ENCODE assay signal across 9 cellular contexts in genomic region chr19:2722541-2723344, GRCh38. TPM values are rescaled to one million over a fixed set of nuclear protein-coding genes. Genes with fewer than 3 reads are reported as not detected.
DNase-seq lines count a peak whose midpoint lies in the region; ATAC-seq, FAIRE-seq and TF ChIP-seq lines count a peak whose summit lies in the region.
"Had no signal": no experiment of that assay in that cellular context is flagged by ENCODE, and none has a peak within 500 bp of the region (broad histone marks: within the 10 kb centered on the region; RNA-seq: fewer than 3 reads in every experiment).

No MANE protein-coding gene starts in this region.

- peak; percentile 87 to 97 (median 96) for ATAC-seq in psoas muscle
- ATAC-seq in activated CD4-positive, CD25-positive, alpha-beta regulatory T cell treated with anti-CD3 and anti-CD28 coated beads, Interleukin-2, amount 50 U/mL, for 24 hours = no peak

- H3K9me3 ChIP-seq in psoas muscle = no peaks in the 10 kb centered on the region
- no peaks in the 10 kb centered on the region for H3K9me3 ChIP-seq in prostate gland

- H3K36me3 ChIP-seq in psoas muscle (ENCODE audit: insufficient read depth in 1 of 2, low read depth in 1 of 2) (no peaks in the 10 kb centered on the region), prostate gland (no peaks in the 10 kb centered on the region)

- H3K27me3 ChIP-seq in psoas muscle (ENCODE audit: insufficient read depth in 3 of 3, low read length in 2 of 3) = peaks cover 0 to 77% (median 23%) of the 10 kb centered on the region in 3 donors
- no peaks in the 10 kb centered on the region for H3K27me3 ChIP-seq in prostate gland (replicated peaks; ENCODE audit: insufficient read depth)

- TF ChIP-seq POLR2A in GM12892 (IDR thresholded peaks at IDR 0.05; ENCODE audit: low read depth, low read length) (no peak), prostate gland (IDR thresholded peaks at IDR 0.05) (no peak)

- no peak for TF ChIP-seq CTCF in psoas muscle (IDR thresholded peaks at IDR 0.05)
- no peak for TF ChIP-seq CTCF in GM10266 (IDR thresholded peaks at IDR 0.05; ENCODE audit: control insufficient read depth, insufficient read depth, low read depth, missing control alignments)
- no peak for TF ChIP-seq CTCF in prostate gland (IDR thresholded peaks at IDR 0.05)

- H3K4me3 Mint-ChIP-seq in activated naive CD4-positive, alpha-beta T cell treated with anti-CD3 and anti-CD28 coated beads, Interleukin-2, amount 10 ng/mL, durations not matched to agents 7 days and 5 days = no peak overlapping the region

- CTCF ChIA-PET in activated naive CD4-positive, alpha-beta T cell treated with anti-CD3 and anti-CD28 coated beads, Interleukin-2, amount 10 ng/mL, durations not matched to agents 7 days and 5 days (lab: Charles Lee) = interaction anchor here (2.3 kb wide), 1 partner anchor 74 kb away, joined by 8 read pairs; no protein-coding TSS in a partner anchor

- peak; percentile 27 for DNase-seq in GM12892 (ENCODE audit: insufficient read length)
- DNase-seq in SW480 (ENCODE audit: low spot score) = peak; percentile 59
- peak; percentile 64 for DNase-seq in foreskin melanocyte
- DNase-seq in psoas muscle = peak; percentile 69 to 81
- no peak for DNase-seq in GM10266 (ENCODE audit: extremely low spot score)
- DNase-seq in prostate gland (ENCODE audit: low spot score) = no peak
- DNase-seq in activated naive CD4-positive, alpha-beta T cell treated with anti-CD3 and anti-CD28 coated beads, Interleukin-2, amount 10 ng/mL, durations not matched to agents 7 days and 5 days = no peak
- DNase-seq: activated gamma-delta T cell treated with Interleukin-2 at 50 U/mL for 16 hours had no signal

- H3K4me3 ChIP-seq in psoas muscle = no peak overlapping the region
- H3K4me3 ChIP-seq in prostate gland = no peak overlapping the region

- 29 to 35% (median 35%) methylated on average over 25 to 28 of the region's 28 CpGs for whole genome bisulfite sequencing in psoas muscle, 3 donors
- 54% methylated on average over 16 of the region's 28 CpGs for WGBS in prostate gland

- H3K4me1 ChIP-seq in psoas muscle = no peaks in the 10 kb centered on the region
- peaks cover 7% of the 10 kb centered on the region for H3K4me1 ChIP-seq in prostate gland (replicated peaks)

- H3K27ac ChIP-seq in psoas muscle (no peak overlapping the region), prostate gland (no peak overlapping the region)

- H3K4me1 Mint-ChIP-seq in activated naive CD4-positive, alpha-beta T cell treated with anti-CD3 and anti-CD28 coated beads, Interleukin-2, amount 10 ng/mL, durations not matched to agents 7 days and 5 days = peaks cover 7% of the 10 kb centered on the region

- no peak overlapping the region for H3K27ac Mint-ChIP-seq in activated naive CD4-positive, alpha-beta T cell treated with anti-CD3 and anti-CD28 coated beads, Interleukin-2, amount 10 ng/mL, durations not matched to agents 7 days and 5 days

- no peaks in the 10 kb centered on the region for H3K9me3 Mint-ChIP-seq in activated naive CD4-positive, alpha-beta T cell treated with anti-CD3 and anti-CD28 coated beads, Interleukin-2, amount 10 ng/mL, durations not matched to agents 7 days and 5 days

- no peak for FAIRE-seq in GM12892 (lab: Jason Lieb, UNC)

- no peaks in the 10 kb centered on the region for H3K36me3 Mint-ChIP-seq in activated naive CD4-positive, alpha-beta T cell treated with anti-CD3 and anti-CD28 coated beads, Interleukin-2, amount 10 ng/mL, durations not matched to agents 7 days and 5 days

- intact Hi-C loops in psoas muscle (cut with DNase I) (no loop called here), prostate gland (cut with DNase I) (no loop called here)

- peaks cover 82% of the 10 kb centered on the region for H3K27me3 Mint-ChIP-seq in activated naive CD4-positive, alpha-beta T cell treated with anti-CD3 and anti-CD28 coated beads, Interleukin-2, amount 10 ng/mL, durations not matched to agents 7 days and 5 days

RNA-seq across cellular contexts. Expression of gene DIRAS1, which starts 1.6 kb away (rescaled TPM):
- 0.42 TPM for polyA plus RNA-seq in GM12892 (2012; ENCODE audit: missing spikeins)
- total RNA-seq in psoas muscle (10 to 100 TPM in 1 of 4 donors, 1 to 10 TPM in 3; 1.1 to 29.9 (median 4.5) TPM), prostate gland (10 to 100 TPM in 1 of 2 donors, 1 to 10 TPM in 1; 3.8 to 24.6 TPM)
- polyA plus RNA-seq in psoas muscle = 1 to 10 TPM in 1 of 3 donors, under 1 TPM in 2; 0.13 to 5.7 (median 0.15) TPM

RNA-seq across cellular contexts. Expression of gene SLC39A3, which starts 17.1 kb away (rescaled TPM):
- 25.2 TPM for polyA plus RNA-seq in GM12892 (2012; ENCODE audit: missing spikeins)
- total RNA-seq in psoas muscle (10 to 100 TPM; 16.9 to 26.8 (median 20.0) TPM), prostate gland (10 to 100 TPM; 46.6 to 67.9 TPM)
- 10 to 100 TPM; 28.4 to 70.1 (median 32.6) TPM for polyA plus RNA-seq in psoas muscle

RNA-seq across cellular contexts. Expression of gene GNG7, which starts 20.2 kb away (rescaled TPM):
- polyA plus RNA-seq in GM12892 (2012; ENCODE audit: missing spikeins) = 7.9 TPM
- total RNA-seq in psoas muscle (1 to 10 TPM; 1.2 to 5.4 (median 2.3) TPM), prostate gland (10 to 100 TPM in 1 of 2 donors, 1 to 10 TPM in 1; 8.7 to 22.9 TPM)
- polyA plus RNA-seq in psoas muscle = under 1 TPM; 0.48 to 0.73 (median 0.58) TPM

Comparison
In these comparisons a context has a peak if more than half of its experiments do, and no peak if none do; other contexts are left out.
1. DNase-seq: peak in GM12892 (single experiment), SW480 (single experiment), foreskin melanocyte (single experiment) and psoas muscle (2 of 2); none in GM10266 (single experiment), prostate gland (single experiment) and activated naive CD4-positive, alpha-beta T cell treated with anti-CD3 and anti-CD28 coated beads, Interleukin-2, amount 10 ng/mL, durations not matched to agents 7 days and 5 days (single experiment).
2. ATAC-seq: peak in psoas muscle (4 of 4); none in activated CD4-positive, CD25-positive, alpha-beta regulatory T cell treated with anti-CD3 and anti-CD28 coated beads, Interleukin-2, amount 50 U/mL, for 24 hours (0 of 2).